Comparison of ENCODE assay signal across 8 cellular contexts in the genomic region with DNA sequence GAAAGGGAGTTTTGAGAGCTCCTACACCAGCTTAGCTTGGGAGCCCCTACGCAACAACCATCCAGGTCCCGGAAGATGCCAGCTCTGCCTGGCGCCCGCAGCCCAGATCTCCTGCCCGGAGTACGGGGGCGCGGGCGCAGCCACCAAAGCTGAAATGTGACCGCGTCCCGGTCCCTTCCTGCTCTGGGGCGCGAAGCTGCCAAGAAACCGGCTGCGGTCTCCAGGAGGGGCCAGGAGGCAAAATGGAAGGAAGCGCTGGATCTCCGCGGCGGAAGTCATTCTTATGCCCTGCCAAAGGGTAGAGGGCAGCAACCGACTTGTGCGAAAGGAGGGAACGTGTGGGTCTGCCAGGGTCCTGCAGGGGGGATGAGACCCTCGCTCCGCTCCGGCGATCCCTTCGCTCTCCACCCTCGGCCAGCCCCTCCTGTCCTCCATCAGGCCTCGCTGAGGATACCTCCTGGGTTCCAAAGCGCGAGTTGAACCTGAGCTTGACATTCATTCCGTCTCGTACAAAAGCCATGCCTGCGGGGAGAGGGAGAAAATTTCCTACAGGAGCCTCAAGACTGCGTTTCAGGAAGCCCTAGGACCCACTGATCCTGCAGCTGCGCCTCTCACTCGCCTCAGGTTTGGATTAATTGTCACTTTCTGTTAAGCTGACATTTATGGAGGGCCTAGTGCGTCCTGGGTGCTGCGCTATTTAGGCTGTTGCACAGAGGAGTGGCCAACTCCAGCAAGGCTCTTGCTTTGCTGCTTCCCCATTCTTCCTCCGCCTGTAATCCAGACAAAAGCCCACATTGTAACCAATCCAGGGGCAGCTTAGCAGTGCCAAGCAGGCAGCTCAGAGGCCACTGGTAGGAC.
DNase-seq lines count a peak whose midpoint lies in the region; ATAC-seq and TF ChIP-seq lines count a peak whose summit lies in the region.

No MANE protein-coding gene starts in this region.

- H3K79me2 ChIP-seq in SK-N-SH (ENCODE audit: insufficient read depth) = no peaks in the 10 kb centered on the region

- H3K9me2 ChIP-seq in SK-N-SH = no peaks in the 10 kb centered on the region

- DNase-seq in SK-N-SH = peak; percentile 37
- no peak for DNase-seq in endodermal cell
- peak; percentile 45 to 52 (median 52) for DNase-seq in mucosa of descending colon
- DNase-seq in ureter (ENCODE audit: low spot score) = peak; percentile 72
- DNase-seq in NCI-H446 treated with DMSO at 0.1 percent for 48 hours (lab: John Stamatoyannopoulos, UW) = no peak

- H3K36me3 Mint-ChIP-seq in endodermal cell (ENCODE audit: low read depth) = no peaks in the 10 kb centered on the region

- TF ChIP-seq EP300 in SK-N-SH (IDR thresholded peaks at IDR 0.05; ENCODE audit: borderline replicate concordance in 1 of 2, low read depth in 1 of 2, low read length in 1 of 2) = no peak

- H3K27me3 ChIP-seq in BLaER1 (peaks cover 11% of the 10 kb centered on the region), SK-N-SH (ENCODE audit: insufficient read depth) (no peaks in the 10 kb centered on the region), endodermal cell (ENCODE audit: control insufficient read depth, insufficient read depth, low read length, poor library complexity, severe bottlenecking) (no peaks in the 10 kb centered on the region)

- ATAC-seq in GM19023 (IDR thresholded peaks at IDR 0.05; ENCODE audit: unreplicated experiment) = peak; percentile 74
- ATAC-seq in HG03108 (IDR thresholded peaks at IDR 0.05; ENCODE audit: unreplicated experiment) = peak; percentile 69
- ATAC-seq in mucosa of descending colon = peak; percentile 86

- H3K27ac Mint-ChIP-seq in endodermal cell = peak overlapping the region; percentile 66

- no peaks in the 10 kb centered on the region for H4K20me1 ChIP-seq in BLaER1
- no peaks in the 10 kb centered on the region for H4K20me1 ChIP-seq in SK-N-SH (ENCODE audit: insufficient read depth)

- CTCF ChIA-PET in SK-N-SH (lab: Yijun Ruan, JAX) = no interaction called here

- no peak for TF ChIP-seq RAD21 in SK-N-SH (IDR thresholded peaks at IDR 0.05; ENCODE audit: low read length)

- H2AFZ ChIP-seq in SK-N-SH (ENCODE audit: low read depth) = peak overlapping the region; percentile 83

- H3K9ac ChIP-seq in BLaER1 = no peak overlapping the region
- no peak overlapping the region for H3K9ac ChIP-seq in SK-N-SH
- H3K9ac ChIP-seq in endodermal cell (ENCODE audit: extremely low read depth, low read length, poor library complexity, severe bottlenecking) = no peak overlapping the region

- no peaks in the 10 kb centered on the region for H3F3A ChIP-seq in SK-N-SH (replicated peaks; ENCODE audit: insufficient read depth)

- no peak overlapping the region for H3K27ac ChIP-seq in BLaER1
- no peak overlapping the region for H3K27ac ChIP-seq in SK-N-SH (ENCODE audit: low read depth in 2 of 2, low read length in 1 of 2)
- H3K27ac ChIP-seq in endodermal cell (ENCODE audit: low read depth, low read length) = no peak overlapping the region

- no peaks in the 10 kb centered on the region for H3K27me3 Mint-ChIP-seq in endodermal cell (ENCODE audit: insufficient read depth)

- WGBS in SK-N-SH (ENCODE audit: low lambda C conversion rate) = 20% methylated on average over 10 of the region's 41 CpGs
- 95 to 96% methylated on average over 31 to 41 of the region's 41 CpGs for WGBS in endodermal cell (ENCODE audit: insufficient coverage in 1 of 2, insufficient read length in 1 of 2), 2 experiments

- intact Hi-C loops in mucosa of descending colon (cut with DNase I, micrococcal nuclease) = loop anchor here in 1 of 2 donors (10.0 kb wide), 1 partner anchor 304 kb away; no protein-coding TSS in a partner anchor

- no peaks in the 10 kb centered on the region for H3K4me1 Mint-ChIP-seq in endodermal cell

- TF ChIP-seq CTCF in SK-N-SH (IDR thresholded peaks at IDR 0.05) (no peak), endodermal cell (conservative IDR thresholded peaks at IDR 0.05) (no peak), mucosa of descending colon (IDR thresholded peaks at IDR 0.05) (no peak)

- no peaks in the 10 kb centered on the region for H3K9me3 Mint-ChIP-seq in endodermal cell

- H3K9me3 ChIP-seq in BLaER1 (no peaks in the 10 kb centered on the region), SK-N-SH (no peaks in the 10 kb centered on the region), endodermal cell (ENCODE audit: control insufficient read depth, low read length) (no peaks in the 10 kb centered on the region), mucosa of descending colon (no peaks in the 10 kb centered on the region)

- H3K4me3 Mint-ChIP-seq in endodermal cell = peak overlapping the region; percentile 60

- H3K4me3 ChIP-seq in BLaER1 (peak overlapping the region; percentile 48), SK-N-SH (ENCODE audit: low read depth in 2 of 2, low read length in 1 of 2) (peak overlapping the region; percentile 41 to 60; a peak in 3 of 4 replicates), endodermal cell (ENCODE audit: low read length) (no peak overlapping the region), mucosa of descending colon (peak overlapping the region; percentile 14)

- POLR2A ChIA-PET in SK-N-SH (lab: Yijun Ruan, JAX) = no interaction called here

- H3K36me3 ChIP-seq in BLaER1 (no peaks in the 10 kb centered on the region), SK-N-SH (replicated peaks in 1 of 2; ENCODE audit: control insufficient read depth in 1 of 2, insufficient read depth in 2 of 2, low read length in 1 of 2) (no peaks in the 10 kb centered on the region), endodermal cell (ENCODE audit: control insufficient read depth, insufficient read depth, low read length) (no peaks in the 10 kb centered on the region), mucosa of descending colon (ENCODE audit: low read depth) (no peaks in the 10 kb centered on the region)

- H3K4me1 ChIP-seq in BLaER1 (0 out of 2 replicates have a peak, but pooled peaks cover 10% of the 10 kb centered on the region), SK-N-SH (ENCODE audit: control insufficient read depth in 1 of 2, insufficient read depth in 2 of 2, low read depth in 1 of 2, low read length in 1 of 2) (no peaks in the 10 kb centered on the region), endodermal cell (ENCODE audit: control insufficient read depth, insufficient read depth, low read length) (no peaks in the 10 kb centered on the region), mucosa of descending colon (ENCODE audit: low read depth) (no peaks in the 10 kb centered on the region)

- H3K4me2 ChIP-seq in BLaER1 = peak overlapping the region; percentile 62
- peak overlapping the region; percentile 77 for H3K4me2 ChIP-seq in SK-N-SH

TF ChIP-seq in SK-N-SH, 30 proteins besides CTCF, POLR2A, EP300 and RAD21:
- TF ChIP-seq GABPA (IDR thresholded peaks at IDR 0.05; ENCODE audit: low read depth) (0 out of 2 replicates have a peak, but pooled peaks have one; percentile 16), POLR2AphosphoS5 (IDR thresholded peaks at IDR 0.05; ENCODE audit: low read depth, low read length) (no peak)

Comparison
In these comparisons a context has a peak if more than half of its experiments do, and no peak if none do; other contexts are left out.
1. DNase-seq: peak in SK-N-SH (single experiment), mucosa of descending colon (3 of 3) and ureter (single experiment); none in endodermal cell (single experiment) and NCI-H446 treated with DMSO at 0.1 percent for 48 hours (single experiment).
2. Peak in every context shown above with its lines, with median percentiles within 50 percentile points of each other: ATAC-seq.